Comparison of ENCODE assay signal across 13 cellular contexts in genomic region chr11:65883786-65884715, GRCh38. TPM values are rescaled to one million over a fixed set of nuclear protein-coding genes. Genes with fewer than 3 reads are reported as not detected.
A peak's percentile ranks its signal among the peaks of the same experiment; 100 is the strongest.
DNase-seq lines count a peak whose midpoint lies in the region; ATAC-seq and TF ChIP-seq lines count a peak whose summit lies in the region.
"Had no signal": no experiment of that assay in that cellular context is flagged by ENCODE, and none has a peak within 500 bp of the region (broad histone marks: within the 10 kb centered on the region; RNA-seq: fewer than 3 reads in every experiment).

No MANE protein-coding gene starts in this region.

- H3K36me3 ChIP-seq in BLaER1 (peaks cover 55% of the 10 kb centered on the region), psoas muscle (ENCODE audit: insufficient read depth in 1 of 2, low read depth in 1 of 2) (peaks cover 9 to 49% of the 10 kb centered on the region in 2 donors)
- H3K36me3 ChIP-seq in CD8-positive, alpha-beta memory T cell (ENCODE audit: insufficient read depth, low read length) = peaks cover 17% of the 10 kb centered on the region
- peaks cover 27% of the 10 kb centered on the region for H3K36me3 ChIP-seq in effector memory CD4-positive, alpha-beta T cell (ENCODE audit: control insufficient read depth, insufficient read depth, low read length)

- no peak for ATAC-seq in activated naive CD8-positive, alpha-beta T cell treated with anti-CD3 and anti-CD28 coated beads, Interleukin-2, amount 50 U/mL, for 24 hours
- no peak for ATAC-seq in natural killer cell
- no peak for ATAC-seq in psoas muscle
- ATAC-seq: Right ventricle myocardium inferior had no signal

- H3K9me3 Mint-ChIP-seq in CD8-positive, alpha-beta memory T cell = no peaks in the 10 kb centered on the region
- H3K9me3 Mint-ChIP-seq in activated naive CD8-positive, alpha-beta T cell treated with anti-CD3 and anti-CD28 coated beads, Interleukin-2, amount 50 U/mL, for 24 hours = no peaks in the 10 kb centered on the region
- no peaks in the 10 kb centered on the region for H3K9me3 Mint-ChIP-seq in natural killer cell
- H3K9me3 Mint-ChIP-seq: endodermal cell had no signal

- H3K9me3 ChIP-seq in BLaER1 (no peaks in the 10 kb centered on the region), psoas muscle (no peaks in the 10 kb centered on the region)
- no peaks in the 10 kb centered on the region for H3K9me3 ChIP-seq in CD8-positive, alpha-beta memory T cell (ENCODE audit: low read length)
- H3K9me3 ChIP-seq in effector memory CD4-positive, alpha-beta T cell (ENCODE audit: control insufficient read depth, low read length) = no peaks in the 10 kb centered on the region
- H3K9me3 ChIP-seq: body of pancreas had no signal

- peaks cover 74% of the 10 kb centered on the region for H3K4me1 ChIP-seq in BLaER1
- H3K4me1 ChIP-seq in CD8-positive, alpha-beta memory T cell (ENCODE audit: insufficient read depth, low read length) = peaks cover 48% of the 10 kb centered on the region
- H3K4me1 ChIP-seq in psoas muscle = peaks cover 9% of the 10 kb centered on the region
- H3K4me1 ChIP-seq in effector memory CD4-positive, alpha-beta T cell (ENCODE audit: control insufficient read depth, insufficient read depth, low read length, poor library complexity, severe bottlenecking) = peaks cover 33% of the 10 kb centered on the region

- peak overlapping the region; percentile 18 to 94 (median 88) for H3K27ac Mint-ChIP-seq in CD8-positive, alpha-beta memory T cell
- H3K27ac Mint-ChIP-seq in activated naive CD8-positive, alpha-beta T cell treated with anti-CD3 and anti-CD28 coated beads, Interleukin-2, amount 50 U/mL, for 24 hours = peak overlapping the region; percentile 64
- peak overlapping the region; percentile 83 to 84 for H3K27ac Mint-ChIP-seq in natural killer cell
- H3K27ac Mint-ChIP-seq: endodermal cell had no signal

- H3K27ac ChIP-seq in BLaER1 (no peak overlapping the region), psoas muscle (no peak overlapping the region)
- H3K27ac ChIP-seq in CD8-positive, alpha-beta memory T cell (ENCODE audit: low read depth, low read length) = no peak overlapping the region
- H3K27ac ChIP-seq in effector memory CD4-positive, alpha-beta T cell (ENCODE audit: insufficient read depth, low read length, poor library complexity, severe bottlenecking) = no peak overlapping the region
- H3K27ac ChIP-seq: body of pancreas, HL-60 had no signal

- H3K4me3 Mint-ChIP-seq in CD8-positive, alpha-beta memory T cell = peak overlapping the region in 3 of 7 donors; percentile 61 to 82 (median 72)
- no peak overlapping the region for H3K4me3 Mint-ChIP-seq in activated naive CD8-positive, alpha-beta T cell treated with anti-CD3 and anti-CD28 coated beads, Interleukin-2, amount 50 U/mL, for 24 hours
- peak overlapping the region; percentile 59 for H3K4me3 Mint-ChIP-seq in natural killer cell
- H3K4me3 Mint-ChIP-seq: endodermal cell had no signal

- intact Hi-C loops in natural killer cell (cut with micrococcal nuclease) (loop anchor here (1.0 kb wide), 1 partner anchor 105 kb away; no protein-coding TSS in a partner anchor), psoas muscle (cut with DNase I) (loop anchor here in 1 of 2 donors (1.0 kb wide), 1 partner anchor 104 kb away; no protein-coding TSS in a partner anchor)

- POLR2A ChIA-PET in CD8-positive, alpha-beta memory T cell (lab: Charles Lee) = interaction anchor here (0.7 to 2.3 kb wide), 5 partner anchors 10 to 102 kb away, joined by 3 to 14 read pairs (median 7); partner anchors contain the start of genes CFL1 and MUS81

- no peak overlapping the region for H3K9ac ChIP-seq in BLaER1

- no peak for DNase-seq in CD8-positive, alpha-beta memory T cell
- DNase-seq in activated naive CD8-positive, alpha-beta T cell treated with anti-CD3 and anti-CD28 coated beads, Interleukin-2, amount 50 U/mL, for 24 hours = no peak
- DNase-seq in natural killer cell (no peak), psoas muscle (no peak), NCI-H2227 treated with DMSO at 0.1 percent for 48 hours (lab: John Stamatoyannopoulos, UW) (no peak), GM19240 (ENCODE audit: insufficient read length, low spot score) (no peak)
- DNase-seq in effector memory CD4-positive, alpha-beta T cell = no peak

- 79 to 82% (median 80%) methylated on average over 28 of the region's 28 CpGs for WGBS in psoas muscle, 3 donors

- H3K4me2 ChIP-seq in BLaER1 = peak overlapping the region; percentile 66

- TF ChIP-seq CTCF in natural killer cell (IDR thresholded peaks at IDR 0.05) (no peak), psoas muscle (IDR thresholded peaks at IDR 0.05) (no peak)

- H3K27me3 Mint-ChIP-seq in CD8-positive, alpha-beta memory T cell = no peaks in the 10 kb centered on the region
- H3K27me3 Mint-ChIP-seq in activated naive CD8-positive, alpha-beta T cell treated with anti-CD3 and anti-CD28 coated beads, Interleukin-2, amount 50 U/mL, for 24 hours = no peaks in the 10 kb centered on the region
- H3K27me3 Mint-ChIP-seq in natural killer cell (ENCODE audit: low read depth in 2 of 2) = no peaks in the 10 kb centered on the region

- H3K4me1 Mint-ChIP-seq in CD8-positive, alpha-beta memory T cell = peaks cover 50 to 69% (median 66%) of the 10 kb centered on the region in 3 donors
- peaks cover 70% of the 10 kb centered on the region for H3K4me1 Mint-ChIP-seq in activated naive CD8-positive, alpha-beta T cell treated with anti-CD3 and anti-CD28 coated beads, Interleukin-2, amount 50 U/mL, for 24 hours
- peaks cover 55 to 79% of the 10 kb centered on the region in 2 donors for H3K4me1 Mint-ChIP-seq in natural killer cell

- CTCF ChIA-PET in CD8-positive, alpha-beta memory T cell (lab: Charles Lee) = interaction anchor here (0.9 to 21.9 kb wide), 39 partner anchors 10 to 405 kb away, joined by 3 to 560 read pairs (median 4); partner anchors contain the start of genes CATSPER1, CFL1, CTSW and EFEMP2

- peaks cover 14% of the 10 kb centered on the region for H4K20me1 ChIP-seq in BLaER1

- H3K27me3 ChIP-seq in BLaER1 = no peaks in the 10 kb centered on the region
- no peaks in the 10 kb centered on the region for H3K27me3 ChIP-seq in CD8-positive, alpha-beta memory T cell (ENCODE audit: insufficient read depth, low read length, poor library complexity, severe bottlenecking)
- no peaks in the 10 kb centered on the region for H3K27me3 ChIP-seq in psoas muscle (ENCODE audit: insufficient read depth in 3 of 3, low read length in 2 of 3)
- H3K27me3 ChIP-seq in effector memory CD4-positive, alpha-beta T cell (replicated peaks; ENCODE audit: control insufficient read depth, insufficient read depth, low read length, poor library complexity, severe bottlenecking) = no peaks in the 10 kb centered on the region
- H3K27me3 ChIP-seq: body of pancreas had no signal

- H3K4me3 ChIP-seq in BLaER1 = no peak overlapping the region
- no peak overlapping the region for H3K4me3 ChIP-seq in CD8-positive, alpha-beta memory T cell (ENCODE audit: low read length)
- H3K4me3 ChIP-seq in psoas muscle = no peak overlapping the region
- no peak overlapping the region for H3K4me3 ChIP-seq in effector memory CD4-positive, alpha-beta T cell (ENCODE audit: insufficient read depth, low read depth, low read length, poor library complexity, severe bottlenecking)
- H3K4me3 ChIP-seq: body of pancreas had no signal

- peaks cover 0 to 52% (median 0%) of the 10 kb centered on the region in 3 donors for H3K36me3 Mint-ChIP-seq in CD8-positive, alpha-beta memory T cell
- peaks cover 28% of the 10 kb centered on the region for H3K36me3 Mint-ChIP-seq in activated naive CD8-positive, alpha-beta T cell treated with anti-CD3 and anti-CD28 coated beads, Interleukin-2, amount 50 U/mL, for 24 hours (ENCODE audit: low read depth)
- no peaks in the 10 kb centered on the region for H3K36me3 Mint-ChIP-seq in natural killer cell

RNA-seq across cellular contexts. Expression of gene FIBP, which starts 4.2 kb away (rescaled TPM):
- total RNA-seq in CD8-positive, alpha-beta memory T cell = 100 to 1,000 TPM; 121 to 123 TPM
- 78.6 TPM for polyA plus RNA-seq in CD8-positive, alpha-beta memory T cell
- total RNA-seq in natural killer cell (10 to 100 TPM; 36.5 to 47.9 (median 45.7) TPM), psoas muscle (10 to 100 TPM; 27.7 to 42.5 (median 37.0) TPM)
- polyA plus RNA-seq in psoas muscle = 10 to 100 TPM; 32.2 to 73.9 (median 44.1) TPM

RNA-seq across cellular contexts. Expression of gene CTSW, which starts 4.4 kb away (rescaled TPM):
- total RNA-seq in CD8-positive, alpha-beta memory T cell = 10 to 100 TPM; 40.9 to 44.3 TPM
- polyA plus RNA-seq in CD8-positive, alpha-beta memory T cell = 1,046 TPM
- 1,000 to 10,000 TPM in 1 of 3 donors, 100 to 1,000 TPM in 2; 765 to 1,016 (median 976) TPM for total RNA-seq in natural killer cell
- under 1 TPM; 0.22 to 0.64 (median 0.37) TPM for total RNA-seq in psoas muscle
- polyA plus RNA-seq in psoas muscle = under 1 TPM; 0.08 to 0.91 (median 0.22) TPM
- total RNA-seq: endodermal cell, frontal cortex had no signal

RNA-seq across cellular contexts. Expression of gene CCDC85B, which starts 6.4 kb away (rescaled TPM):
- total RNA-seq in CD8-positive, alpha-beta memory T cell = 10 to 100 TPM; 81.3 to 86.7 TPM
- polyA plus RNA-seq in CD8-positive, alpha-beta memory T cell = 94.4 TPM
- total RNA-seq in natural killer cell (10 to 100 TPM; 22.6 to 36.1 (median 24.1) TPM), psoas muscle (10 to 100 TPM; 16.7 to 39.6 (median 27.8) TPM)
- polyA plus RNA-seq in psoas muscle = 10 to 100 TPM; 24.7 to 35.9 (median 26.5) TPM

RNA-seq across cellular contexts. Expression of gene EFEMP2, which starts 11.5 kb away (rescaled TPM):
- 1 to 10 TPM; 3.9 to 4.0 TPM for total RNA-seq in CD8-positive, alpha-beta memory T cell
- polyA plus RNA-seq in CD8-positive, alpha-beta memory T cell = 0.23 TPM
- 10 to 100 TPM in 1 of 3 donors, 1 to 10 TPM in 2; 6.1 to 13.0 (median 9.8) TPM for total RNA-seq in natural killer cell
- 10 to 100 TPM; 20.8 to 46.6 (median 31.3) TPM for total RNA-seq in psoas muscle
- polyA plus RNA-seq in psoas muscle = 10 to 100 TPM; 14.8 to 20.8 (median 18.5) TPM

RNA-seq across cellular contexts. Expression of gene FOSL1, which starts 16.1 kb away (rescaled TPM):
- total RNA-seq in CD8-positive, alpha-beta memory T cell = 10 to 100 TPM; 26.4 to 26.9 TPM
- polyA plus RNA-seq in CD8-positive, alpha-beta memory T cell = 0.51 TPM
- 1 to 10 TPM; 3.4 to 9.0 (median 6.8) TPM for total RNA-seq in natural killer cell
- 10 to 100 TPM in 3 of 4 donors, under 1 TPM in 1; 0.75 to 12.6 (median 11.5) TPM for total RNA-seq in psoas muscle
- polyA plus RNA-seq in psoas muscle = 100 to 1,000 TPM in 1 of 3 donors, 1 to 10 TPM in 2; 5.7 to 257 (median 7.8) TPM
- total RNA-seq: frontal cortex had no signal

Comparison
In these comparisons a context has a peak if more than half of its experiments do, and no peak if none do; other contexts are left out.
1. RNA of gene CTSW, which starts 4.4 kb away (total RNA-seq): 765 to 1,016 TPM in natural killer cell and 40.9 to 44.3 TPM in CD8-positive, alpha-beta memory T cell; 0.22 to 0.64 TPM in psoas muscle; every median in the first group is over 10 times any median in the second.
2. Peak in every context shown above with its lines, with median percentiles within 50 percentile points of each other: H3K27ac Mint-ChIP-seq.